Comparison of ENCODE assay signal across 9 cellular contexts in genomic region chr9:127521919-127522304, GRCh38.
DNase-seq lines count a peak whose midpoint lies in the region; ATAC-seq, FAIRE-seq and TF ChIP-seq lines count a peak whose summit lies in the region.
"Had no signal": no experiment of that assay in that cellular context is flagged by ENCODE, and none has a peak within 500 bp of the region (broad histone marks: within the 10 kb centered on the region; RNA-seq: fewer than 3 reads in every experiment).

No MANE protein-coding gene starts in this region.

- H3K9me3 Mint-ChIP-seq in nephron progenitor cell: peaks cover 40% of the 10 kb centered on the region

- H3K4me1 Mint-ChIP-seq in nephron progenitor cell: peaks cover 34% of the 10 kb centered on the region

- no peak for ATAC-seq in GM18858 (IDR thresholded peaks at IDR 0.05; ENCODE audit: unreplicated experiment)

- no peak for DNase-seq in SK-N-SH
- no peak for DNase-seq in fibroblast of lung (ENCODE audit: low read depth in 2 of 2)
- DNase-seq in nephron progenitor cell: peak; percentile 5
- peak; percentile 64 for DNase-seq in urothelium cell line (ENCODE audit: low spot score)
- no peak for DNase-seq in NCI-H2227 (lab: John Stamatoyannopoulos, UW; ENCODE audit: unreplicated experiment)
- no peak for DNase-seq in Ammon's horn (ENCODE audit: low spot score)
- DNase-seq: naive B cell, NCI-H1048 had no signal

- H3K9me2 ChIP-seq in SK-N-SH: no peaks in the 10 kb centered on the region

- no peaks in the 10 kb centered on the region for H3K27me3 Mint-ChIP-seq in nephron progenitor cell (ENCODE audit: low read depth, poor library complexity)

- CTCF ChIA-PET in SK-N-SH (lab: Yijun Ruan, JAX): interaction anchor here (0.6 to 1.8 kb wide), 8 partner anchors 10 to 272 kb away, joined by 3 to 6 read pairs (median 4); no protein-coding TSS in a partner anchor

- TF ChIP-seq RAD21 in SK-N-SH (IDR thresholded peaks at IDR 0.05; ENCODE audit: low read length): no peak

- H3K27ac ChIP-seq in SK-N-SH (ENCODE audit: low read depth in 2 of 2, low read length in 1 of 2) (peak overlapping the region; percentile 85 to 99), fibroblast of lung (ENCODE audit: insufficient read depth, low read length) (peak overlapping the region; percentile 97)

- H3K9ac ChIP-seq in SK-N-SH: peak overlapping the region; percentile 79
- peak overlapping the region; percentile 81 for H3K9ac ChIP-seq in fibroblast of lung (ENCODE audit: insufficient read depth, low read length)

- H3K4me1 ChIP-seq in SK-N-SH (ENCODE audit: control insufficient read depth in 1 of 2, insufficient read depth in 2 of 2, low read depth in 1 of 2, low read length in 1 of 2) (peaks cover 15 to 35% of the 10 kb centered on the region in 2 experiments; a peak in 3 of 4 replicates), fibroblast of lung (ENCODE audit: control insufficient read depth, extremely low read depth, insufficient read depth, low read length) (peaks cover 49% of the 10 kb centered on the region)

- H3K36me3 ChIP-seq in SK-N-SH (replicated peaks in 1 of 2; ENCODE audit: control insufficient read depth in 1 of 2, insufficient read depth in 2 of 2, low read length in 1 of 2) (peaks cover 47 to 57% of the 10 kb centered on the region in 2 experiments), fibroblast of lung (ENCODE audit: control insufficient read depth, insufficient read depth, low read length) (peaks cover 56% of the 10 kb centered on the region)

- H3K79me2 ChIP-seq in SK-N-SH (ENCODE audit: insufficient read depth) (peaks cover 65% of the 10 kb centered on the region), fibroblast of lung (ENCODE audit: control insufficient read depth, insufficient read depth, low read length) (peaks cover 64% of the 10 kb centered on the region)

- no peak for FAIRE-seq in urothelium cell line (lab: Jason Lieb, UNC)

- peaks cover 58% of the 10 kb centered on the region for H3K36me3 Mint-ChIP-seq in nephron progenitor cell (ENCODE audit: low read depth)

- H3K27ac Mint-ChIP-seq in nephron progenitor cell: peak overlapping the region; percentile 36

- H2AFZ ChIP-seq in SK-N-SH (ENCODE audit: low read depth): no peak overlapping the region
- no peak overlapping the region for H2AFZ ChIP-seq in fibroblast of lung (ENCODE audit: low read length)

- TF ChIP-seq CTCF in SK-N-SH (IDR thresholded peaks at IDR 0.05) (no peak), fibroblast of lung (conservative IDR thresholded peaks at IDR 0.05 in 1 of 2, IDR thresholded peaks at IDR 0.05 in 1 of 2; ENCODE audit: low read depth in 1 of 2, low read length in 2 of 2) (no peak), nephron progenitor cell (IDR thresholded peaks at IDR 0.05) (no peak)

- peaks cover 77% of the 10 kb centered on the region for H3F3A ChIP-seq in SK-N-SH (replicated peaks; ENCODE audit: insufficient read depth)

- POLR2A ChIA-PET in SK-N-SH (lab: Yijun Ruan, JAX): no interaction called here

- H3K27me3 ChIP-seq in SK-N-SH (ENCODE audit: insufficient read depth): no peaks in the 10 kb centered on the region
- H3K27me3 ChIP-seq in fibroblast of lung (ENCODE audit: control insufficient read depth, insufficient read depth, low read length): no peaks in the 10 kb centered on the region

- H3K4me3 ChIP-seq in SK-N-SH (ENCODE audit: low read depth in 2 of 2, low read length in 1 of 2) (no peak overlapping the region), fibroblast of lung (replicated peaks in 1 of 4; ENCODE audit: control extremely low read depth in 1 of 4, insufficient read depth in 1 of 4, low read depth in 3 of 4, low read length in 4 of 4) (peak overlapping the region in 1 of 4 experiments; percentile 2)

- H4K20me1 ChIP-seq in SK-N-SH (ENCODE audit: insufficient read depth) (no peaks in the 10 kb centered on the region), fibroblast of lung (ENCODE audit: control insufficient read depth, extremely low read depth, insufficient read depth, low read length) (no peaks in the 10 kb centered on the region)

- peak overlapping the region; percentile 75 for H3K4me2 ChIP-seq in SK-N-SH
- H3K4me2 ChIP-seq in fibroblast of lung (ENCODE audit: extremely low read depth, insufficient read depth, low read length): peak overlapping the region; percentile 60

- TF ChIP-seq EP300 in SK-N-SH (IDR thresholded peaks at IDR 0.05; ENCODE audit: borderline replicate concordance in 1 of 2, low read depth in 1 of 2, low read length in 1 of 2): no peak

- WGBS in SK-N-SH (ENCODE audit: low lambda C conversion rate): 22% methylated on average over 3 of the region's 5 CpGs

- H3K9me3 ChIP-seq in SK-N-SH: no peaks in the 10 kb centered on the region
- no peaks in the 10 kb centered on the region for H3K9me3 ChIP-seq in fibroblast of lung (ENCODE audit: control insufficient read depth, insufficient read depth, low read depth, low read length)

- H3K4me3 Mint-ChIP-seq in nephron progenitor cell: no peak overlapping the region

TF ChIP-seq in SK-N-SH, 30 proteins besides CTCF, POLR2A, EP300 and RAD21:
- TF ChIP-seq EZH2phosphoT487 (IDR thresholded peaks at IDR 0.05; ENCODE audit: borderline replicate concordance, low read depth) (no peak), NFIC (IDR thresholded peaks at IDR 0.05; ENCODE audit: borderline replicate concordance) (peak; percentile 63)

Comparison
In these comparisons a context has a peak if more than half of its experiments do, and no peak if none do; other contexts are left out.
1. DNase-seq: peak in nephron progenitor cell (single experiment) and urothelium cell line (single experiment); none in SK-N-SH (single experiment), fibroblast of lung (0 of 2), NCI-H2227 (single experiment) and Ammon's horn (single experiment).